Comparison of ENCODE assay signal across 15 cellular contexts in genomic region chr22:30650508-30651116, GRCh38. TPM values are rescaled to one million over a fixed set of nuclear protein-coding genes. Genes with fewer than 3 reads are reported as not detected.
DNase-seq lines count a peak whose midpoint lies in the region; ATAC-seq and TF ChIP-seq lines count a peak whose summit lies in the region.
"Had no signal": no experiment of that assay in that cellular context is flagged by ENCODE, and none has a peak within 500 bp of the region (broad histone marks: within the 10 kb centered on the region; RNA-seq: fewer than 3 reads in every experiment).

No MANE protein-coding gene starts in this region.

- no peak overlapping the region for H3K4me3 Mint-ChIP-seq in stimulated activated naive CD8-positive, alpha-beta T cell treated with anti-CD3 and anti-CD28 coated beads, Interleukin-15, Interleukin-2, amounts not matched to agents 100 ng/mL and 50 ng/mL, for 24 hours

- H3K9me3 ChIP-seq in breast epithelium (no peaks in the 10 kb centered on the region), psoas muscle (no peaks in the 10 kb centered on the region)
- H3K9me3 ChIP-seq: neutrophil, testis had no signal

- TF ChIP-seq POLR2A in breast epithelium (IDR thresholded peaks at IDR 0.05): no peak

- DNase-seq in stimulated activated naive CD8-positive, alpha-beta T cell treated with anti-CD3 and anti-CD28 coated beads, Interleukin-15, Interleukin-2, amounts not matched to agents 100 U/mL and 50 U/mL, for 24 hours: no peak
- peak in 53 of 58 donors; percentile 18 to 85 (median 64) for DNase-seq in anterior cingulate cortex (lab: John Stamatoyannopoulos, UW)
- peak; percentile 20 for DNase-seq in left kidney (ENCODE audit: low read depth, low spot score)
- no peak for DNase-seq in breast epithelium (ENCODE audit: low spot score in 2 of 2)
- no peak for DNase-seq in posterior vena cava (ENCODE audit: low spot score)
- DNase-seq in psoas muscle: no peak
- DNase-seq: AML-193, mammary epithelial cell, MM.1S, NCI-H2171 treated with DMSO at 0.1 percent for 48 hours, testis had no signal

- H3K4me1 ChIP-seq in breast epithelium (no peaks in the 10 kb centered on the region), psoas muscle (peaks cover 11% of the 10 kb centered on the region)
- H3K4me1 ChIP-seq: testis had no signal

- no peaks in the 10 kb centered on the region for H3K27me3 Mint-ChIP-seq in stimulated activated naive CD8-positive, alpha-beta T cell treated with anti-CD3 and anti-CD28 coated beads, Interleukin-15, Interleukin-2, amounts not matched to agents 100 ng/mL and 50 ng/mL, for 24 hours

- H3K4me3 ChIP-seq in breast epithelium (no peak overlapping the region), psoas muscle (no peak overlapping the region)
- H3K4me3 ChIP-seq: SK-N-MC, testis had no signal

- H3K27ac Mint-ChIP-seq in stimulated activated naive CD8-positive, alpha-beta T cell treated with anti-CD3 and anti-CD28 coated beads, Interleukin-15, Interleukin-2, amounts not matched to agents 100 ng/mL and 50 ng/mL, for 24 hours: peak overlapping the region; percentile 77

- intact Hi-C loops in breast epithelium (cut with DNase I; ENCODE audit: low total_unique reads): no loop called here
- intact Hi-C loops in posterior vena cava (cut with DNase I): no loop called here
- intact Hi-C loops in psoas muscle (cut with DNase I): no loop called here

- H3K36me3 ChIP-seq in breast epithelium (no peaks in the 10 kb centered on the region), psoas muscle (ENCODE audit: insufficient read depth in 1 of 2, low read depth in 1 of 2) (peaks cover 0 to 10% of the 10 kb centered on the region in 2 donors)
- H3K36me3 ChIP-seq: neutrophil had no signal

- peaks cover 11% of the 10 kb centered on the region for H3K36me3 Mint-ChIP-seq in stimulated activated naive CD8-positive, alpha-beta T cell treated with anti-CD3 and anti-CD28 coated beads, Interleukin-15, Interleukin-2, amounts not matched to agents 100 ng/mL and 50 ng/mL, for 24 hours (ENCODE audit: low read depth)

- H3K27me3 ChIP-seq in breast epithelium: no peaks in the 10 kb centered on the region
- H3K27me3 ChIP-seq in psoas muscle (ENCODE audit: insufficient read depth in 3 of 3, low read length in 2 of 3): no peaks in the 10 kb centered on the region
- H3K27me3 ChIP-seq: neutrophil, testis had no signal

- TF ChIP-seq CTCF in breast epithelium (IDR thresholded peaks at IDR 0.05): no peak
- no peak for TF ChIP-seq CTCF in psoas muscle (IDR thresholded peaks at IDR 0.05)

- 36 to 42% (median 40%) methylated on average over 5 of the region's 5 CpGs for WGBS in psoas muscle, 3 donors

- no peaks in the 10 kb centered on the region for H3K9me3 Mint-ChIP-seq in stimulated activated naive CD8-positive, alpha-beta T cell treated with anti-CD3 and anti-CD28 coated beads, Interleukin-15, Interleukin-2, amounts not matched to agents 100 ng/mL and 50 ng/mL, for 24 hours

- no peak for ATAC-seq in stimulated activated naive CD8-positive, alpha-beta T cell treated with anti-CD3 and anti-CD28 coated beads, Interleukin-15, Interleukin-2, amounts not matched to agents 100 U/mL and 50 U/mL, for 24 hours
- ATAC-seq in HG03025 (IDR thresholded peaks at IDR 0.05; ENCODE audit: low FRiP score, unreplicated experiment): no peak
- ATAC-seq in psoas muscle: no peak

- H3K27ac ChIP-seq in breast epithelium (no peak overlapping the region), psoas muscle (no peak overlapping the region)
- H3K27ac ChIP-seq: neutrophil, SK-N-MC, testis had no signal

- H3K4me1 Mint-ChIP-seq in stimulated activated naive CD8-positive, alpha-beta T cell treated with anti-CD3 and anti-CD28 coated beads, Interleukin-15, Interleukin-2, amounts not matched to agents 100 ng/mL and 50 ng/mL, for 24 hours (ENCODE audit: low read depth): peaks cover 50% of the 10 kb centered on the region

RNA-seq across cellular contexts. Expression of gene SLC35E4, which starts 15.0 kb away (rescaled TPM):
- total RNA-seq in breast epithelium: 1 to 10 TPM; 3.4 to 8.5 (median 4.8) TPM
- 1 to 10 TPM; 4.4 to 7.8 TPM for total RNA-seq in posterior vena cava
- total RNA-seq in psoas muscle: 10 to 100 TPM in 1 of 4 donors, 1 to 10 TPM in 3; 5.8 to 11.5 (median 7.2) TPM
- 10 to 100 TPM in 1 of 3 donors, 1 to 10 TPM in 2; 2.6 to 11.0 (median 6.8) TPM for polyA plus RNA-seq in psoas muscle

RNA-seq across cellular contexts. Expression of gene DUSP18, which starts 17.1 kb away (rescaled TPM):
- total RNA-seq in breast epithelium: 10 to 100 TPM in 1 of 3 donors, 1 to 10 TPM in 2; 5.9 to 12.0 (median 8.0) TPM
- 1 to 10 TPM; 6.9 to 8.5 TPM for total RNA-seq in posterior vena cava
- total RNA-seq in psoas muscle: 1 to 10 TPM in 3 of 4 donors, under 1 TPM in 1; 0.69 to 1.6 (median 1.3) TPM
- 1 to 10 TPM in 2 of 3 donors, under 1 TPM in 1; 0.65 to 3.8 (median 1.5) TPM for polyA plus RNA-seq in psoas muscle

RNA-seq across cellular contexts. Expression of gene TCN2, which starts 43.6 kb away (rescaled TPM):
- total RNA-seq in breast epithelium: 10 to 100 TPM; 32.4 to 69.8 (median 36.7) TPM
- 10 to 100 TPM; 23.4 to 47.3 TPM for total RNA-seq in posterior vena cava
- total RNA-seq in psoas muscle: 10 to 100 TPM in 1 of 4 donors, 1 to 10 TPM in 3; 5.5 to 11.7 (median 9.0) TPM
- polyA plus RNA-seq in psoas muscle: 1 to 10 TPM; 5.9 to 9.9 (median 7.0) TPM

RNA-seq across cellular contexts. Expression of gene OSBP2, which starts 44.1 kb away (rescaled TPM):
- total RNA-seq in breast epithelium (1 to 10 TPM in 2 of 3 donors, under 1 TPM in 1; 0.96 to 4.6 (median 4.4) TPM), posterior vena cava (1 to 10 TPM; 2.1 to 2.6 TPM), psoas muscle (1 to 10 TPM; 2.5 to 8.2 (median 3.3) TPM)
- 1 to 10 TPM in 2 of 3 donors, under 1 TPM in 1; 0.27 to 1.7 (median 1.4) TPM for polyA plus RNA-seq in psoas muscle

RNA-seq across cellular contexts. Expression of gene PES1, which starts 58.9 kb away (rescaled TPM):
- total RNA-seq in breast epithelium: 10 to 100 TPM; 45.3 to 65.1 (median 56.4) TPM
- 10 to 100 TPM; 37.9 to 48.2 TPM for total RNA-seq in posterior vena cava
- total RNA-seq in psoas muscle: 10 to 100 TPM; 32.8 to 74.8 (median 63.7) TPM
- 100 to 1,000 TPM in 1 of 3 donors, 10 to 100 TPM in 2; 55.9 to 100 (median 69.4) TPM for polyA plus RNA-seq in psoas muscle

Comparison
In these comparisons a context has a peak if more than half of its experiments do, and no peak if none do; other contexts are left out.
1. DNase-seq: peak in anterior cingulate cortex (53 of 58) and left kidney (single experiment); none in stimulated activated naive CD8-positive, alpha-beta T cell treated with anti-CD3 and anti-CD28 coated beads, Interleukin-15, Interleukin-2, amounts not matched to agents 100 U/mL and 50 U/mL, for 24 hours (single experiment), breast epithelium (0 of 2), posterior vena cava (single experiment) and psoas muscle (0 of 2).